Comparison of ENCODE assay signal across 27 cellular contexts in genomic region chr10:29637537-29637936, GRCh38. TPM values are rescaled to one million over a fixed set of nuclear protein-coding genes. Genes with fewer than 3 reads are reported as not detected.
A peak's percentile ranks its signal among the peaks of the same experiment; 100 is the strongest.
DNase-seq lines count a peak whose midpoint lies in the region; ATAC-seq and TF ChIP-seq lines count a peak whose summit lies in the region.
"Had no signal": no experiment of that assay in that cellular context is flagged by ENCODE, and none has a peak within 500 bp of the region (broad histone marks: within the 10 kb centered on the region; RNA-seq: fewer than 3 reads in every experiment).

No MANE protein-coding gene starts in this region.

- H3F3A ChIP-seq in SK-N-SH (replicated peaks; ENCODE audit: insufficient read depth) = peaks cover 43% of the 10 kb centered on the region

- no peaks in the 10 kb centered on the region for H3K9me3 Mint-ChIP-seq in endothelial cell (ENCODE audit: unreplicated experiment)
- H3K9me3 Mint-ChIP-seq in progenitor cell of endocrine pancreas (ENCODE audit: low read depth) = peaks cover 4% of the 10 kb centered on the region
- H3K9me3 Mint-ChIP-seq: activated CD8-positive, alpha-beta T cell treated with anti-CD3 and anti-CD28 coated beads for 36 hours; activated T-helper 1 cell treated with anti-CD3 and anti-CD28 coated beads, Interleukin-12 subunit alpha, Interleukin-12 subunit beta, Interleukin-2, Interleukin-4 antibody, amounts not matched to agents 30 ng/mL and 10 ng/mL and 1 ng/mL, durations not matched to agents 14 hours and 24 hours and 36 hours; stimulated activated naive CD8-positive, alpha-beta T cell treated with anti-CD3 and anti-CD28 coated beads, Interleukin-15, amount 100 ng/mL, for 72 hours; T-helper 2 cell treated with Interferon-gamma antibody and Interleukin-4, amounts not matched to agents 5 μg/mL and 100 μg/mL, for 36 hours had no signal

- H3K9me3 ChIP-seq in SK-N-SH (no peaks in the 10 kb centered on the region), uterus (no peaks in the 10 kb centered on the region)
- H3K9me3 ChIP-seq: right lobe of liver, thyroid gland had no signal

- intact Hi-C loops in uterus (cut with DNase I; ENCODE audit: low total_unique reads) = no loop called here

- no peak for TF ChIP-seq RAD21 in SK-N-SH (IDR thresholded peaks at IDR 0.05; ENCODE audit: low read length)

- H3K4me1 ChIP-seq in SK-N-SH (ENCODE audit: control insufficient read depth in 1 of 2, insufficient read depth in 2 of 2, low read depth in 1 of 2, low read length in 1 of 2) = peaks cover 6 to 44% of the 10 kb centered on the region in 2 experiments; a peak in 3 of 4 replicates
- H3K4me1 ChIP-seq in uterus = peaks cover 6 to 9% of the 10 kb centered on the region in 2 donors
- H3K4me1 ChIP-seq: parathyroid adenoma, right lobe of liver had no signal

- H3K36me3 ChIP-seq in SK-N-SH (replicated peaks in 1 of 2; ENCODE audit: control insufficient read depth in 1 of 2, insufficient read depth in 2 of 2, low read length in 1 of 2) = peaks cover 3 to 18% of the 10 kb centered on the region in 2 experiments
- H3K36me3 ChIP-seq in uterus = no peaks in the 10 kb centered on the region
- H3K36me3 ChIP-seq: right lobe of liver, thyroid gland had no signal

- H3K9me2 ChIP-seq in SK-N-SH = no peaks in the 10 kb centered on the region

- H3K27me3 Mint-ChIP-seq in endothelial cell (ENCODE audit: unreplicated experiment) = peaks cover 6% of the 10 kb centered on the region
- H3K27me3 Mint-ChIP-seq in progenitor cell of endocrine pancreas = no peaks in the 10 kb centered on the region
- H3K27me3 Mint-ChIP-seq: activated CD8-positive, alpha-beta T cell treated with anti-CD3 and anti-CD28 coated beads for 36 hours; activated naive CD8-positive, alpha-beta T cell; stimulated activated naive CD8-positive, alpha-beta T cell treated with anti-CD3 and anti-CD28 coated beads, Interleukin-15, amount 100 ng/mL, for 72 hours had no signal

- ATAC-seq in SK-N-SH treated with all-trans-retinoic acid at 6 μM for 48 hours = no peak
- ATAC-seq: activated CD8-positive, alpha-beta T cell treated with anti-CD3 and anti-CD28 coated beads for 36 hours; K562; right lobe of liver; stimulated activated naive CD8-positive, alpha-beta T cell treated with anti-CD3 and anti-CD28 coated beads, Interleukin-15, amount 100 ng/mL, for 72 hours had no signal

- TF ChIP-seq CTCF in SK-N-SH (IDR thresholded peaks at IDR 0.05) (no peak), endothelial cell (IDR thresholded peaks at IDR 0.05; ENCODE audit: unreplicated experiment) (no peak), progenitor cell of endocrine pancreas (IDR thresholded peaks at IDR 0.05; ENCODE audit: unreplicated experiment) (no peak), uterus (IDR thresholded peaks at IDR 0.05) (no peak)

- H3K27ac ChIP-seq in SK-N-SH (ENCODE audit: low read depth in 2 of 2, low read length in 1 of 2) (peak overlapping the region in 1 of 2 experiments; percentile 93; a peak in 1 of 4 replicates), uterus (peak overlapping the region; percentile 88 to 97)
- H3K27ac ChIP-seq: 22Rv1, C4-2B, parathyroid adenoma, right lobe of liver had no signal

- CTCF ChIA-PET in SK-N-SH (lab: Yijun Ruan, JAX) = no interaction called here

- 100% methylated on average over 3 of the region's 3 CpGs for WGBS in SK-N-SH (ENCODE audit: low lambda C conversion rate)

- no peak for TF ChIP-seq EP300 in SK-N-SH (IDR thresholded peaks at IDR 0.05; ENCODE audit: borderline replicate concordance in 1 of 2, low read depth in 1 of 2, low read length in 1 of 2)

- H3K36me3 Mint-ChIP-seq in endothelial cell (ENCODE audit: low read depth, unreplicated experiment) = peaks cover 16% of the 10 kb centered on the region
- peaks cover 17% of the 10 kb centered on the region for H3K36me3 Mint-ChIP-seq in progenitor cell of endocrine pancreas (ENCODE audit: insufficient read depth)

- H3K27me3 ChIP-seq in SK-N-SH (ENCODE audit: insufficient read depth) (no peaks in the 10 kb centered on the region), uterus (no peaks in the 10 kb centered on the region)
- H3K27me3 ChIP-seq: right lobe of liver, thyroid gland had no signal

- H3K79me2 ChIP-seq in SK-N-SH (ENCODE audit: insufficient read depth) = peaks cover 87% of the 10 kb centered on the region

- no peak for DNase-seq in SK-N-SH
- no peak for DNase-seq in endothelial cell (ENCODE audit: low spot score)
- no peak for DNase-seq in progenitor cell of endocrine pancreas (ENCODE audit: low spot score, unreplicated experiment)
- DNase-seq in uterus = no peak
- no peak for DNase-seq in GF-D8 (lab: John Stamatoyannopoulos, UW)
- no peak for DNase-seq in DMS 273 treated with DMSO at 0.1 percent for 48 hours (lab: John Stamatoyannopoulos, UW)
- no peak for DNase-seq in NCI-H69 (lab: John Stamatoyannopoulos, UW)
- DNase-seq: activated CD4-positive, alpha-beta T cell treated with anti-CD3 and anti-CD28 coated beads for 1 hour; activated CD8-positive, alpha-beta memory T cell treated with anti-CD3 and anti-CD28 coated beads, Interleukin-2, amount 50 U/mL, for 48 hours; activated CD8-positive, alpha-beta T cell treated with anti-CD3 and anti-CD28 coated beads for 36 hours; NCI-H1930; NCI-H524; PC-9; right lobe of liver; Right ventricle myocardium superior; stimulated activated CD4-positive, alpha-beta T cell treated with anti-CD3 and anti-CD28 coated beads, Interleukin-12 subunit alpha, Interleukin-12 subunit beta, amount 100 ng/mL, for 4 hours; stimulated activated CD4-positive, alpha-beta T cell treated with anti-CD3 and anti-CD28 coated beads, Interleukin-2, amount 100 ng/mL, for 48 hours; stimulated activated naive CD8-positive, alpha-beta T cell treated with anti-CD3 and anti-CD28 coated beads, Interleukin-15, amount 100 ng/mL, for 72 hours; thyroid gland had no signal

- H3K9ac ChIP-seq in SK-N-SH = no peak overlapping the region
- H3K9ac ChIP-seq: parathyroid adenoma had no signal

- H3K4me3 ChIP-seq in SK-N-SH (ENCODE audit: low read depth in 2 of 2, low read length in 1 of 2) (no peak overlapping the region), uterus (no peak overlapping the region)
- H3K4me3 ChIP-seq: K562, PC-9, right lobe of liver, thyroid gland had no signal

- peaks cover 36% of the 10 kb centered on the region for H3K4me1 Mint-ChIP-seq in endothelial cell (ENCODE audit: unreplicated experiment)
- peaks cover 31% of the 10 kb centered on the region for H3K4me1 Mint-ChIP-seq in progenitor cell of endocrine pancreas (ENCODE audit: low read depth)

- H3K4me3 Mint-ChIP-seq in endothelial cell (ENCODE audit: unreplicated experiment) (no peak overlapping the region), progenitor cell of endocrine pancreas (ENCODE audit: low read depth) (no peak overlapping the region)
- H3K4me3 Mint-ChIP-seq: activated CD8-positive, alpha-beta T cell treated with anti-CD3 and anti-CD28 coated beads for 36 hours; activated naive CD8-positive, alpha-beta T cell; activated T-helper 1 cell treated with anti-CD3 and anti-CD28 coated beads, Interleukin-12 subunit alpha, Interleukin-12 subunit beta, Interleukin-2, Interleukin-4 antibody, amounts not matched to agents 30 ng/mL and 10 ng/mL and 1 ng/mL, durations not matched to agents 14 hours and 24 hours and 36 hours; stimulated activated naive CD8-positive, alpha-beta T cell treated with anti-CD3 and anti-CD28 coated beads, Interleukin-15, amount 100 ng/mL, for 72 hours; T-helper 2 cell treated with Interferon-gamma antibody and Interleukin-4, amounts not matched to agents 5 μg/mL and 100 μg/mL, for 36 hours had no signal

- no peak overlapping the region for H3K4me2 ChIP-seq in SK-N-SH
- H3K4me2 ChIP-seq: PC-9 had no signal

- no peak for TF ChIP-seq POLR2A in uterus (IDR thresholded peaks at IDR 0.05)

- no peak overlapping the region for H2AFZ ChIP-seq in SK-N-SH (ENCODE audit: low read depth)
- H2AFZ ChIP-seq: parathyroid adenoma, PC-9 had no signal

- POLR2A ChIA-PET in SK-N-SH (lab: Yijun Ruan, JAX) = no interaction called here

- no peaks in the 10 kb centered on the region; the same call in 1 of the 2 replicates for H4K20me1 ChIP-seq in SK-N-SH (ENCODE audit: insufficient read depth)

- H3K27ac Mint-ChIP-seq in endothelial cell (ENCODE audit: unreplicated experiment) = peak overlapping the region; percentile 78
- H3K27ac Mint-ChIP-seq in progenitor cell of endocrine pancreas = peak overlapping the region; percentile 86
- H3K27ac Mint-ChIP-seq: activated CD8-positive, alpha-beta T cell treated with anti-CD3 and anti-CD28 coated beads for 36 hours; activated naive CD8-positive, alpha-beta T cell; activated T-helper 1 cell treated with anti-CD3 and anti-CD28 coated beads, Interleukin-12 subunit alpha, Interleukin-12 subunit beta, Interleukin-2, Interleukin-4 antibody, amounts not matched to agents 30 ng/mL and 10 ng/mL and 1 ng/mL, durations not matched to agents 14 hours and 24 hours and 36 hours; T-helper 2 cell treated with Interferon-gamma antibody and Interleukin-4, amounts not matched to agents 5 μg/mL and 100 μg/mL, for 36 hours had no signal

TF ChIP-seq in SK-N-SH treated with all-trans-retinoic acid at 6 μM for 48 hours, 23 proteins besides CTCF, POLR2A, EP300 and RAD21:
- TF ChIP-seq BACH2 (CRISPR knock-in tag; IDR thresholded peaks at IDR 0.05; ENCODE audit: borderline replicate concordance) (no peak), ZFP3 (CRISPR knock-in tag; IDR thresholded peaks at IDR 0.05) (no peak), PPARA (CRISPR knock-in tag; IDR thresholded peaks at IDR 0.05; ENCODE audit: borderline replicate concordance) (no peak), ZNF70 (CRISPR knock-in tag; IDR thresholded peaks at IDR 0.05) (no peak), ZNF8 (CRISPR knock-in tag; IDR thresholded peaks at IDR 0.05) (peak; percentile 86), ZC3H10 (CRISPR knock-in tag; IDR thresholded peaks at IDR 0.05) (no peak)
TF ChIP-seq in SK-N-SH treated with all-trans-retinoic acid at 6 μM for 48 hours: peak in this region for 1.

TF ChIP-seq in SK-N-SH, 30 proteins besides CTCF, POLR2A, EP300 and RAD21 (continues in another document):
- TF ChIP-seq NRF1 (IDR thresholded peaks at IDR 0.05; ENCODE audit: low read depth, low read length) (no peak), PBX3 (IDR thresholded peaks at IDR 0.05) (no peak), GABPA (IDR thresholded peaks at IDR 0.05; ENCODE audit: low read depth) (no peak)

RNA-seq across cellular contexts. Expression of gene SVIL, which starts 2.8 kb away (rescaled TPM):
- polyA plus RNA-seq in SK-N-SH (2012; rRNA removed) = 47.5 and 48.7 TPM in 2 replicates
- 30.8 and 31.9 TPM in 2 replicates for polyA plus RNA-seq in SK-N-SH (2012; cell fraction: cytosol; rRNA removed)
- 94.2 and 132 TPM in 2 replicates for polyA plus RNA-seq in SK-N-SH (2012; cell fraction: nucleus; rRNA removed)
- total RNA-seq in endothelial cell (ENCODE audit: unreplicated experiment) (125 TPM), progenitor cell of endocrine pancreas (88.2 and 98.8 TPM in 2 replicates), uterus (100 to 1,000 TPM; 108 to 316 (median 209) TPM)
